In genomic region chr5:72955768-72956323, GRCh38 we compare ENCODE assay signal across 8 cellular contexts. TPM values are rescaled to one million over a fixed set of nuclear protein-coding genes. Genes with fewer than 3 reads are reported as not detected.
DNase-seq lines count a peak whose midpoint lies in the region; TF ChIP-seq lines count a peak whose summit lies in the region.

A gene with protein sequence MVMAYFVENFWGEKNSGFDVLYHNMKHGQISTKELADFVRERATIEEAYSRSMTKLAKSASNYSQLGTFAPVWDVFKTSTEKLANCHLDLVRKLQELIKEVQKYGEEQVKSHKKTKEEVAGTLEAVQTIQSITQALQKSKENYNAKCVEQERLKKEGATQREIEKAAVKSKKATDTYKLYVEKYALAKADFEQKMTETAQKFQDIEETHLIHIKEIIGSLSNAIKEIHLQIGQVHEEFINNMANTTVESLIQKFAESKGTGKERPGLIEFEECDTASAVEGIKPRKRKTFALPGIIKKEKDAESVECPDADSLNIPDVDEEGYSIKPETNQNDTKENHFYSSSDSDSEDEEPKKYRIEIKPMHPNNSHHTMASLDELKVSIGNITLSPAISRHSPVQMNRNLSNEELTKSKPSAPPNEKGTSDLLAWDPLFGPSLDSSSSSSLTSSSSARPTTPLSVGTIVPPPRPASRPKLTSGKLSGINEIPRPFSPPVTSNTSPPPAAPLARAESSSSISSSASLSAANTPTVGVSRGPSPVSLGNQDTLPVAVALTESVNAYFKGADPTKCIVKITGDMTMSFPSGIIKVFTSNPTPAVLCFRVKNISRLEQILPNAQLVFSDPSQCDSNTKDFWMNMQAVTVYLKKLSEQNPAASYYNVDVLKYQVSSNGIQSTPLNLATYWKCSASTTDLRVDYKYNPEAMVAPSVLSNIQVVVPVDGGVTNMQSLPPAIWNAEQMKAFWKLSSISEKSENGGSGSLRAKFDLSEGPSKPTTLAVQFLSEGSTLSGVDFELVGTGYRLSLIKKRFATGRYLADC (plus strand): TSS chr5:72956041. CDS start chr5:72956097, 56 bp downstream.

- H3K36me3 Mint-ChIP-seq in nephron progenitor cell (ENCODE audit: low read depth) = peaks cover 5% of the 10 kb centered on the region
- H3K36me3 Mint-ChIP-seq in stimulated activated naive CD8-positive, alpha-beta T cell treated with anti-CD3 and anti-CD28 coated beads, Interleukin-15, Interleukin-2, amounts not matched to agents 100 ng/mL and 50 ng/mL, for 24 hours (ENCODE audit: low read depth) = no peaks in the 10 kb centered on the region

- H3K27me3 ChIP-seq in H7 (ENCODE audit: control insufficient read depth, insufficient read depth, low read length) = no peaks in the 10 kb centered on the region

- H3K27ac Mint-ChIP-seq in nephron progenitor cell = peak within 1 kb of the TSS; percentile 96
- peak within 1 kb of the TSS; percentile 76 for H3K27ac Mint-ChIP-seq in stimulated activated naive CD8-positive, alpha-beta T cell treated with anti-CD3 and anti-CD28 coated beads, Interleukin-15, Interleukin-2, amounts not matched to agents 100 ng/mL and 50 ng/mL, for 24 hours

- H3K9ac ChIP-seq in ES-I3 (ENCODE audit: low read depth, low read length) = peak within 1 kb of the TSS; percentile 97

- H3K4me1 ChIP-seq in ES-I3 (ENCODE audit: insufficient read depth, low read length) = no peaks in the 10 kb centered on the region; the same call in 1 of the 2 replicates

- H3K9me3 Mint-ChIP-seq in nephron progenitor cell = no peaks in the 10 kb centered on the region
- no peaks in the 10 kb centered on the region for H3K9me3 Mint-ChIP-seq in stimulated activated naive CD8-positive, alpha-beta T cell treated with anti-CD3 and anti-CD28 coated beads, Interleukin-15, Interleukin-2, amounts not matched to agents 100 ng/mL and 50 ng/mL, for 24 hours

- peak; percentile 66 for TF ChIP-seq CTCF in nephron progenitor cell (IDR thresholded peaks at IDR 0.05)

- peaks cover 3% of the 10 kb centered on the region for H3K27me3 Mint-ChIP-seq in nephron progenitor cell (ENCODE audit: low read depth, poor library complexity)
- peaks cover 63% of the 10 kb centered on the region for H3K27me3 Mint-ChIP-seq in stimulated activated naive CD8-positive, alpha-beta T cell treated with anti-CD3 and anti-CD28 coated beads, Interleukin-15, Interleukin-2, amounts not matched to agents 100 ng/mL and 50 ng/mL, for 24 hours

- peak within 1 kb of the TSS; percentile 69 for H3K4me3 ChIP-seq in H7 (ENCODE audit: insufficient read depth, low read depth, low read length)

- H3K4me3 Mint-ChIP-seq in nephron progenitor cell = peak within 1 kb of the TSS; percentile 96
- H3K4me3 Mint-ChIP-seq in stimulated activated naive CD8-positive, alpha-beta T cell treated with anti-CD3 and anti-CD28 coated beads, Interleukin-15, Interleukin-2, amounts not matched to agents 100 ng/mL and 50 ng/mL, for 24 hours = peak within 1 kb of the TSS; percentile 84

- DNase-seq in H7 = peak; percentile 96
- DNase-seq in M059J (ENCODE audit: low read depth) = peak; percentile 95
- DNase-seq in activated gamma-delta T cell (lab: John Stamatoyannopoulos, UW) = peak; percentile 91
- DNase-seq in fibroblast of the conjunctiva (ENCODE audit: low read depth) = peak; percentile 95
- DNase-seq in nephron progenitor cell = peak; percentile 100

- peak; percentile 47 for TF ChIP-seq POLR2A in Raji (IDR thresholded peaks at IDR 0.05; ENCODE audit: insufficient read depth, low read depth, low read length)

- peaks cover 42% of the 10 kb centered on the region for H3K4me1 Mint-ChIP-seq in nephron progenitor cell
- H3K4me1 Mint-ChIP-seq in stimulated activated naive CD8-positive, alpha-beta T cell treated with anti-CD3 and anti-CD28 coated beads, Interleukin-15, Interleukin-2, amounts not matched to agents 100 ng/mL and 50 ng/mL, for 24 hours (ENCODE audit: low read depth) = peaks cover 17% of the 10 kb centered on the region

- H3K9me3 ChIP-seq in ES-I3 (ENCODE audit: control insufficient read depth, insufficient read depth, low read length) = no peaks in the 10 kb centered on the region

- no peaks in the 10 kb centered on the region for H3K36me3 ChIP-seq in ES-I3 (ENCODE audit: insufficient read depth, low read length)
- no peaks in the 10 kb centered on the region for H3K36me3 ChIP-seq in H7 (replicated peaks; ENCODE audit: control insufficient read depth, insufficient read depth, low read length)

RNA-seq across cellular contexts. Expression of the gene that starts here (rescaled TPM):
- total RNA-seq in H7 (2014; rRNA removed; shearing (Covaris generic)) = 4.6 and 7.0 TPM in 2 replicates
- 5.4 and 7.4 TPM in 2 replicates for total RNA-seq in M059J (2014; rRNA removed; shearing (Covaris generic))

Comparison
In these comparisons a context has a peak if more than half of its experiments do, and no peak if none do; other contexts are left out.
1. Peak in every context shown above with its lines: DNase-seq and H3K4me3 ChIP-seq.